1 cellular context compared by ENCODE assay signal in the genomic region with DNA sequence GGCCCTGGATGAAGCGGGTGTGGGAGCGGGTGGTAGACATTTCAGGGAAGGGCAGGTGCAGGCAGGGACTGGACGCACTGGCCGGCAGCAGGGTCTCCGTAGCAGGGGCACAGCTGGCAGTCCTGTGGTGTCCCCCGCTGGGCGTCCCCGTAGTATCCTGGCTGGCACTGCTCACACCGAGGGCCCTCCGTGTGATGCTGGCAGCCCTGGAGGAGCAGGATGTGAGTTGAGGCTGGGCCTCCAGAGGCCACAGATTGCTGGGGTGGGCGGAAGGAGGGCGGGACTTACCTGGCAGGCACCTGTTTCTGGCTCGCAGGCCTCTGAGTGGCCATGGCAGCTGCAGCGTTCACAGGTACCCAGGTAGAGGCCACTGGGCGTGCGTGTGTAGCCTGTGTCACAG.
TF ChIP-seq lines count a peak whose summit lies in the region.

No MANE protein-coding gene starts in this region.

TF ChIP-seq in SK-N-SH treated with all-trans-retinoic acid at 6 μM for 48 hours, 23 proteins besides CTCF, POLR2A, EP300 and RAD21 (continued from another document):
- TF ChIP-seq, protein P1, sequence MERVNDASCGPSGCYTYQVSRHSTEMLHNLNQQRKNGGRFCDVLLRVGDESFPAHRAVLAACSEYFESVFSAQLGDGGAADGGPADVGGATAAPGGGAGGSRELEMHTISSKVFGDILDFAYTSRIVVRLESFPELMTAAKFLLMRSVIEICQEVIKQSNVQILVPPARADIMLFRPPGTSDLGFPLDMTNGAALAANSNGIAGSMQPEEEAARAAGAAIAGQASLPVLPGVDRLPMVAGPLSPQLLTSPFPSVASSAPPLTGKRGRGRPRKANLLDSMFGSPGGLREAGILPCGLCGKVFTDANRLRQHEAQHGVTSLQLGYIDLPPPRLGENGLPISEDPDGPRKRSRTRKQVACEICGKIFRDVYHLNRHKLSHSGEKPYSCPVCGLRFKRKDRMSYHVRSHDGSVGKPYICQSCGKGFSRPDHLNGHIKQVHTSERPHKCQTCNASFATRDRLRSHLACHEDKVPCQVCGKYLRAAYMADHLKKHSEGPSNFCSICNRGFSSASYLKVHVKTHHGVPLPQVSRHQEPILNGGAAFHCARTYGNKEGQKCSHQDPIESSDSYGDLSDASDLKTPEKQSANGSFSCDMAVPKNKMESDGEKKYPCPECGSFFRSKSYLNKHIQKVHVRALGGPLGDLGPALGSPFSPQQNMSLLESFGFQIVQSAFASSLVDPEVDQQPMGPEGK (CRISPR knock-in tag; IDR thresholded peaks at IDR 0.05; ENCODE audit: borderline replicate concordance): no peak
- TF ChIP-seq PPARA (CRISPR knock-in tag; IDR thresholded peaks at IDR 0.05; ENCODE audit: borderline replicate concordance) (no peak), TOX (CRISPR knock-in tag; IDR thresholded peaks at IDR 0.05; ENCODE audit: borderline replicate concordance) (no peak), CSDC2 (CRISPR knock-in tag; IDR thresholded peaks at IDR 0.05) (no peak)
